ENCODE assay signal across 32 cellular contexts in the genomic region with DNA sequence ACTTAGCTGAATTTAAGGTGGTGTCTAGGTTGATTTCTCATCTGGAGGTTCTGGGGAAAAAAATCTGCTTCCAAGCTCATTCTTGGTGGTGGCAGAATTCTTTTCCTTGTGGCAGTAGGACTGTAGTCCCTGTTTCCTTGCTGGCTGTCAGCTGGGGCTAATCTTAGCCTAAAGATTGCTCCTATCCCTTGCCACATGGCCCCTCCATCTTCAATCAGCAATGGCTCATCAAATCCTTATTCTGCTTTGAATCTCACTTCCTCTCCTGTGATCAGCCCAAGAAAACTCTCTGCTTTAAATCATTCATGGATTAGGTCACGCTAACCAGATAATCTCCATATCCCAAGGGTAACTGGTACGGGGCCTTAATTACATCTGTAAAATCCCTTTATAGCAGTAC. TPM values are rescaled to one million over a fixed set of nuclear protein-coding genes. Genes with fewer than 3 reads are reported as not detected.
"Had no signal": no experiment of that assay in that cellular context is flagged by ENCODE, and none has a peak within 500 bp of the region (broad histone marks: within the 10 kb centered on the region; RNA-seq: fewer than 3 reads in every experiment).

No MANE protein-coding gene starts in this region.

- H3K27ac Mint-ChIP-seq: activated naive CD4-positive, alpha-beta T cell treated with anti-CD3 and anti-CD28 coated beads, Interleukin-2, amount 10 ng/mL, durations not matched to agents 7 days and 5 days; activated naive CD8-positive, alpha-beta T cell treated with anti-CD3 and anti-CD28 coated beads, Interleukin-2, amount 10 ng/mL, durations not matched to agents 7 days and 5 days; activated T-helper 1 cell treated with anti-CD3 and anti-CD28 coated beads, Interleukin-12 subunit alpha, Interleukin-12 subunit beta, Interleukin-2, Interleukin-4 antibody, amounts not matched to agents 30 ng/mL and 10 ng/mL and 1 ng/mL, durations not matched to agents 14 hours and 24 hours and 36 hours; effector memory CD8-positive, alpha-beta T cell; naive thymus-derived CD4-positive, alpha-beta T cell; T-helper 1 cell treated with Interleukin-12 subunit alpha and Interleukin-12 subunit beta and Interleukin-4 antibody, amounts not matched to agents 30 μg/mL and 1 μg/mL, for 36 hours had no signal

- H3K9me3 Mint-ChIP-seq: activated naive CD4-positive, alpha-beta T cell treated with anti-CD3 and anti-CD28 coated beads, Interleukin-2, amount 10 ng/mL, durations not matched to agents 7 days and 5 days; activated naive CD8-positive, alpha-beta T cell treated with anti-CD3 and anti-CD28 coated beads, Interleukin-2, amount 10 ng/mL, durations not matched to agents 7 days and 5 days; activated T-helper 1 cell treated with anti-CD3 and anti-CD28 coated beads, Interleukin-12 subunit alpha, Interleukin-12 subunit beta, Interleukin-2, Interleukin-4 antibody, amounts not matched to agents 30 ng/mL and 10 ng/mL and 1 ng/mL, durations not matched to agents 14 hours and 24 hours and 36 hours; effector memory CD8-positive, alpha-beta T cell; T-helper 1 cell treated with Interleukin-12 subunit alpha and Interleukin-12 subunit beta and Interleukin-4 antibody, amounts not matched to agents 30 μg/mL and 1 μg/mL, for 36 hours had no signal

- H3K9me3 ChIP-seq: gastroesophageal sphincter, right atrium auricular region, spleen, transverse colon had no signal

- H3K36me3 ChIP-seq: brain microvascular endothelial cell, gastroesophageal sphincter, right atrium auricular region, spleen, transverse colon had no signal

- DNase-seq: activated CD4-positive, alpha-beta T cell treated with anti-CD3 and anti-CD28 coated beads for 4 hours; activated CD4-positive, alpha-beta T cell treated with anti-CD3 and anti-CD28 coated beads, Interleukin-2, amount 50 U/mL, for 4 hours; activated CD8-positive, alpha-beta memory T cell treated with anti-CD3 and anti-CD28 coated beads for 24 hours; activated gamma-delta T cell; activated naive CD4-positive, alpha-beta T cell treated with anti-CD3 and anti-CD28 coated beads, Interleukin-2, amount 10 ng/mL, durations not matched to agents 7 days and 5 days; activated naive CD8-positive, alpha-beta T cell treated with anti-CD3 and anti-CD28 coated beads, Interleukin-2, amount 10 ng/mL, durations not matched to agents 7 days and 5 days; activated T-cell treated with anti-CD3 and anti-CD28 coated beads, Interleukin-2, amount 50 U/mL, for 1 hour; amniotic stem cell; brain microvascular endothelial cell; caudate nucleus; cortex of kidney; effector memory CD8-positive, alpha-beta T cell; erythroblast; hypothalamus; midbrain; naive thymus-derived CD4-positive, alpha-beta T cell; nucleus accumbens; spleen; stimulated activated naive CD4-positive, alpha-beta T cell; SW 1271; T-helper 9 cell; transverse colon had no signal

- H3K36me3 Mint-ChIP-seq: activated naive CD4-positive, alpha-beta T cell treated with anti-CD3 and anti-CD28 coated beads, Interleukin-2, amount 10 ng/mL, durations not matched to agents 7 days and 5 days; activated naive CD8-positive, alpha-beta T cell treated with anti-CD3 and anti-CD28 coated beads, Interleukin-2, amount 10 ng/mL, durations not matched to agents 7 days and 5 days; naive thymus-derived CD4-positive, alpha-beta T cell had no signal

- H3K27ac ChIP-seq: brain microvascular endothelial cell, transverse colon, VCaP had no signal

- ATAC-seq: effector memory CD8-positive, alpha-beta T cell; gastroesophageal sphincter; left lobe of liver; naive thymus-derived CD4-positive, alpha-beta T cell had no signal

- H3K27me3 ChIP-seq: right atrium auricular region had no signal

- H3K4me3 ChIP-seq: gastroesophageal sphincter, lung, right atrium auricular region, spleen, transverse colon had no signal

- H3K4me3 Mint-ChIP-seq: activated naive CD4-positive, alpha-beta T cell treated with anti-CD3 and anti-CD28 coated beads, Interleukin-2, amount 10 ng/mL, durations not matched to agents 7 days and 5 days; activated naive CD8-positive, alpha-beta T cell treated with anti-CD3 and anti-CD28 coated beads, Interleukin-2, amount 10 ng/mL, durations not matched to agents 7 days and 5 days; activated T-helper 1 cell treated with anti-CD3 and anti-CD28 coated beads, Interleukin-12 subunit alpha, Interleukin-12 subunit beta, Interleukin-2, Interleukin-4 antibody, amounts not matched to agents 30 ng/mL and 10 ng/mL and 1 ng/mL, durations not matched to agents 14 hours and 24 hours and 36 hours; effector memory CD8-positive, alpha-beta T cell; naive thymus-derived CD4-positive, alpha-beta T cell; neural crest cell; T-helper 1 cell treated with Interleukin-12 subunit alpha and Interleukin-12 subunit beta and Interleukin-4 antibody, amounts not matched to agents 30 μg/mL and 1 μg/mL, for 36 hours had no signal

RNA-seq across cellular contexts. Expression of a gene that starts 6.6 kb away (rescaled TPM):
- total RNA-seq: activated naive CD8-positive, alpha-beta T cell treated with anti-CD3 and anti-CD28 coated beads, Interleukin-2, amount 10 ng/mL, durations not matched to agents 7 days and 5 days; activated T-helper 1 cell treated with anti-CD3 and anti-CD28 coated beads, Interleukin-12 subunit alpha, Interleukin-12 subunit beta, Interleukin-2, Interleukin-4 antibody, amounts not matched to agents 30 ng/mL and 10 ng/mL and 1 ng/mL, durations not matched to agents 14 hours and 24 hours and 36 hours; chondrocyte; pulmonary artery endothelial cell had no signal
- polyA plus RNA-seq: naive thymus-derived CD4-positive, alpha-beta T cell had no signal
